8 cellular contexts compared by ENCODE assay signal in the genomic region with DNA sequence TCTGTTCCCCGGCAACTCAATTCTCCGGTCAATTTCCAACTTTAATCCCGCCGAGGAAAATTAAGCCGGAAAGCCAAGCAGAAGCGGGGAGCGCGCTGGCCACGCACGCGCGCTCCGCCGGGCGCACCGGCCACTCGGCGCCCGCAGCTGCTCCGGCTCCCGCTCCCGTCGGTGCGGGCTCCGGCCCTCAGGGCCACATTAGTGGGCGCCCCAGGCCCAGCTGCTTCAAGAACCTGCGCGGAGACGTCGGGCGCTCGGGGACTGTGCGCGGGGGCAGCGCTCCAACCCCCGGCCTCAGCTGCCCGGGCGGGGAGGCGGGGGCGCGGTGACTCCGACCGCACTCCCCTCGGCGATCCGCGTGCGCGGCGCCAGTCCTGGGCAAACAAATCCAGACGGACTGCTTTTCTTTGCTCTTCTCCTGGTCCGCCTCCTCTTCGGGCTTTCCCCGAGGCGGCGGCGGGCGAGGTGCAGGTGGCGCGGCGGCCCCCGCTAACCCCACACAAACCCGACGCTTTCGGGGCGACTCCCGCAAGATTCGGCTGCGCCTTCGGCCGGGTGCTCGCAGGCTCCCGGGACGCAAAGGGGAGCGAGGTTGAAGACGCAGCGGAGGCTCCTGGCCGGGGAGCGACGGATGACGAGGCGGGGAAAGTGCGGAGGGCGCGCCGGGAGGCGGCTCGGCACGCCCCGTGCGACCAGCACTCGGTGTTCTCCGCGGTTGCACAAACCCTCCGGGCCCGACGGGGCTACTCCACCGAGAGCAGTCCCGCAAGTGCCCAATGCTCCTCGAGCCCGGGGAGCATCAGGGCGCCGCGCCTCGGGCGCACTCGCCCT. TPM values are rescaled to one million over a fixed set of nuclear protein-coding genes. Genes with fewer than 3 reads are reported as not detected.
A peak's percentile ranks its signal among the peaks of the same experiment; 100 is the strongest.
DNase-seq lines count a peak whose midpoint lies in the region; ATAC-seq, FAIRE-seq and TF ChIP-seq lines count a peak whose summit lies in the region.
"Not testable (repeated sequence)": the region's sequence is repeated elsewhere in the genome, so short reads cannot be mapped to it uniquely, and the experiment has no call there.

No MANE protein-coding gene starts in this region.

- H3K4me1 ChIP-seq in CD8-positive, alpha-beta memory T cell (ENCODE audit: insufficient read depth, low read length) = not testable (repeated sequence)
- H3K4me1 ChIP-seq in HUES48 (ENCODE audit: control insufficient read depth, insufficient read depth, low read length) (peaks cover 43% of the 10 kb centered on the region), SK-N-SH (ENCODE audit: control insufficient read depth in 1 of 2, insufficient read depth in 2 of 2, low read depth in 1 of 2, low read length in 1 of 2) (peaks cover 11 to 14% of the 10 kb centered on the region in 2 experiments; a peak in 2 of 4 replicates), astrocyte (ENCODE audit: insufficient read depth, low read length) (peaks cover 17% of the 10 kb centered on the region), muscle layer of colon (ENCODE audit: insufficient read depth, low read length) (peaks cover 29% of the 10 kb centered on the region)

- not testable (repeated sequence) for H3K9me2 ChIP-seq in SK-N-SH

- not testable (repeated sequence) for FAIRE-seq in astrocyte (lab: Jason Lieb, UNC)

- H4K20me1 ChIP-seq in SK-N-SH (ENCODE audit: insufficient read depth) = peaks cover 18% of the 10 kb centered on the region; the same call in 1 of the 2 replicates
- peaks cover 27% of the 10 kb centered on the region for H4K20me1 ChIP-seq in astrocyte (ENCODE audit: insufficient read depth, low read length)

- H3K9me3 Mint-ChIP-seq in CD8-positive, alpha-beta memory T cell; astrocyte (ENCODE audit: unreplicated experiment); stimulated activated effector memory CD8-positive, alpha-beta T cell treated with anti-CD3 and anti-CD28 coated beads, Interleukin-12 subunit alpha, Interleukin-12 subunit beta, amount 100 ng/mL, for 72 hours: not testable (repeated sequence)

- H3K79me2 ChIP-seq in SK-N-SH (ENCODE audit: insufficient read depth) (peaks cover 51% of the 10 kb centered on the region), astrocyte (ENCODE audit: insufficient read depth, low read length) (peaks cover 45% of the 10 kb centered on the region)

- TF ChIP-seq CTCF in SK-N-SH (IDR thresholded peaks at IDR 0.05); astrocyte (IDR thresholded peaks at IDR 0.05; ENCODE audit: insufficient read depth, low read depth, low read length): not testable (repeated sequence)

- H3K27me3 ChIP-seq in CD8-positive, alpha-beta memory T cell (ENCODE audit: insufficient read depth, low read length, poor library complexity, severe bottlenecking); SK-N-SH (ENCODE audit: insufficient read depth); astrocyte (ENCODE audit: insufficient read depth, low read length); muscle layer of colon (ENCODE audit: control insufficient read depth in 1 of 2, insufficient read depth in 2 of 2, low read length in 2 of 2): not testable (repeated sequence)
- H3K27me3 ChIP-seq in HUES48 (ENCODE audit: control insufficient read depth, insufficient read depth, low read length) = peaks cover 15% of the 10 kb centered on the region

- POLR2A ChIA-PET in CD8-positive, alpha-beta memory T cell (lab: Charles Lee); SK-N-SH (lab: Yijun Ruan, JAX): not testable (repeated sequence)

- WGBS in SK-N-SH (ENCODE audit: low lambda C conversion rate) = 0% methylated on average over 4 of the region's 107 CpGs

- H3K4me1 Mint-ChIP-seq in CD8-positive, alpha-beta memory T cell = peaks cover 9 to 20% (median 10%) of the 10 kb centered on the region in 3 donors
- H3K4me1 Mint-ChIP-seq in astrocyte (ENCODE audit: low read depth, unreplicated experiment); stimulated activated effector memory CD8-positive, alpha-beta T cell treated with anti-CD3 and anti-CD28 coated beads, Interleukin-12 subunit alpha, Interleukin-12 subunit beta, amount 100 ng/mL, for 72 hours: not testable (repeated sequence)

- H3K9me3 ChIP-seq in CD8-positive, alpha-beta memory T cell (ENCODE audit: low read length); HUES48 (ENCODE audit: control insufficient read depth, insufficient read depth, low read length); SK-N-SH; astrocyte (ENCODE audit: insufficient read depth, low read depth, low read length); muscle layer of colon (ENCODE audit: low read length): not testable (repeated sequence)

- H2AFZ ChIP-seq in SK-N-SH (ENCODE audit: low read depth) (peak overlapping the region; percentile 33; the same call in 1 of the 2 replicates), astrocyte (ENCODE audit: low read depth, low read length) (peak overlapping the region; percentile 44)

- H3K36me3 ChIP-seq in CD8-positive, alpha-beta memory T cell (ENCODE audit: insufficient read depth, low read length); astrocyte (ENCODE audit: insufficient read depth, low read length): not testable (repeated sequence)
- H3K36me3 ChIP-seq in HUES48 (ENCODE audit: control insufficient read depth, insufficient read depth, low read length) (peaks cover 34% of the 10 kb centered on the region), SK-N-SH (replicated peaks in 1 of 2; ENCODE audit: control insufficient read depth in 1 of 2, insufficient read depth in 2 of 2, low read length in 1 of 2) (peaks cover 6 to 11% of the 10 kb centered on the region in 2 experiments), muscle layer of colon (ENCODE audit: insufficient read depth, low read length) (peaks cover 20% of the 10 kb centered on the region)

- TF ChIP-seq EP300 in SK-N-SH (IDR thresholded peaks at IDR 0.05; ENCODE audit: borderline replicate concordance in 1 of 2, low read depth in 1 of 2, low read length in 1 of 2) = not testable (repeated sequence)

- not testable (repeated sequence) for TF ChIP-seq RAD21 in SK-N-SH (IDR thresholded peaks at IDR 0.05; ENCODE audit: low read length)

- peak overlapping the region; percentile 75 for H3K4me2 ChIP-seq in SK-N-SH
- peak overlapping the region; percentile 92 for H3K4me2 ChIP-seq in astrocyte (ENCODE audit: low read length)

- peaks cover 10 to 20% of the 10 kb centered on the region in 2 donors for H3K27me3 Mint-ChIP-seq in CD8-positive, alpha-beta memory T cell
- not testable (repeated sequence) for H3K27me3 Mint-ChIP-seq in astrocyte (ENCODE audit: low read depth, unreplicated experiment)

- not testable (repeated sequence) for H3K4me3 ChIP-seq in CD8-positive, alpha-beta memory T cell (ENCODE audit: low read length)
- H3K4me3 ChIP-seq in HUES48 (ENCODE audit: low read depth, low read length) = peak overlapping the region; percentile 91
- peak overlapping the region; percentile 64 to 73 for H3K4me3 ChIP-seq in SK-N-SH (ENCODE audit: low read depth in 2 of 2, low read length in 1 of 2)
- H3K4me3 ChIP-seq in astrocyte (ENCODE audit: insufficient read depth, low read depth, low read length) = peak overlapping the region; percentile 73
- H3K4me3 ChIP-seq in muscle layer of colon (ENCODE audit: low read depth in 1 of 2, low read length in 2 of 2) = peak overlapping the region; percentile 63 to 81

- peak overlapping the region; percentile 68 for H3K9ac ChIP-seq in HUES48 (ENCODE audit: low read depth, low read length)
- peak overlapping the region; percentile 74 for H3K9ac ChIP-seq in SK-N-SH
- H3K9ac ChIP-seq in astrocyte (ENCODE audit: low read length) = peak overlapping the region; percentile 78
- H3K9ac ChIP-seq in muscle layer of colon (ENCODE audit: low read length) = peak overlapping the region; percentile 57

- not testable (repeated sequence) for H3K27ac ChIP-seq in CD8-positive, alpha-beta memory T cell (ENCODE audit: low read depth, low read length)
- H3K27ac ChIP-seq in HUES48 (ENCODE audit: low read depth, low read length) = peak overlapping the region; percentile 98
- H3K27ac ChIP-seq in SK-N-SH (ENCODE audit: low read depth in 2 of 2, low read length in 1 of 2) = peak overlapping the region; percentile 43 to 54; a peak in 3 of 4 replicates
- peak overlapping the region; percentile 50 for H3K27ac ChIP-seq in astrocyte (ENCODE audit: low read depth, low read length)
- peak overlapping the region; percentile 96 for H3K27ac ChIP-seq in muscle layer of colon (ENCODE audit: low read depth, low read length)

- peak overlapping the region in 6 of 7 donors; percentile 86 to 95 (median 91) for H3K4me3 Mint-ChIP-seq in CD8-positive, alpha-beta memory T cell
- peak overlapping the region; percentile 98 for H3K4me3 Mint-ChIP-seq in astrocyte (ENCODE audit: unreplicated experiment)
- not testable (repeated sequence) for H3K4me3 Mint-ChIP-seq in stimulated activated effector memory CD8-positive, alpha-beta T cell treated with anti-CD3 and anti-CD28 coated beads, Interleukin-12 subunit alpha, Interleukin-12 subunit beta, amount 100 ng/mL, for 72 hours

- not testable (repeated sequence) for H3F3A ChIP-seq in SK-N-SH (replicated peaks; ENCODE audit: insufficient read depth)

- H3K36me3 Mint-ChIP-seq in CD8-positive, alpha-beta memory T cell; astrocyte (ENCODE audit: low read depth, unreplicated experiment); stimulated activated effector memory CD8-positive, alpha-beta T cell treated with anti-CD3 and anti-CD28 coated beads, Interleukin-12 subunit alpha, Interleukin-12 subunit beta, amount 100 ng/mL, for 72 hours: not testable (repeated sequence)

- DNase-seq in CD8-positive, alpha-beta memory T cell = peak in 2 of 5 donors; percentile 11 to 19
- DNase-seq in SK-N-SH = peak; percentile 54
- peak; percentile 36 for DNase-seq in astrocyte (ENCODE audit: low read depth)
- DNase-seq in glomerular visceral epithelial cell (ENCODE audit: extremely low spot score) = peak; percentile 36
- DNase-seq in stimulated activated effector memory CD8-positive, alpha-beta T cell treated with anti-CD3 and anti-CD28 coated beads, Interleukin-12 subunit alpha, Interleukin-12 subunit beta, amount 100 ng/mL, for 72 hours (ENCODE audit: low spot score in 2 of 2) = peak in 1 of 2 donors; percentile 10

- peak overlapping the region in 2 of 8 donors; percentile 29 to 38 for H3K27ac Mint-ChIP-seq in CD8-positive, alpha-beta memory T cell
- not testable (repeated sequence) for H3K27ac Mint-ChIP-seq in astrocyte (ENCODE audit: unreplicated experiment)
- H3K27ac Mint-ChIP-seq in stimulated activated effector memory CD8-positive, alpha-beta T cell treated with anti-CD3 and anti-CD28 coated beads, Interleukin-12 subunit alpha, Interleukin-12 subunit beta, amount 100 ng/mL, for 72 hours = peak overlapping the region; percentile 48

- peak; percentile 19 for ATAC-seq in GM21526 (IDR thresholded peaks at IDR 0.05; ENCODE audit: low FRiP score, unreplicated experiment)
- peak; percentile 25 for ATAC-seq in stimulated activated effector memory CD8-positive, alpha-beta T cell treated with anti-CD3 and anti-CD28 coated beads, Interleukin-12 subunit alpha, Interleukin-12 subunit beta, amount 100 ng/mL, for 72 hours

- CTCF ChIA-PET in CD8-positive, alpha-beta memory T cell (lab: Charles Lee) = not testable (repeated sequence)
- CTCF ChIA-PET in SK-N-SH (lab: Yijun Ruan, JAX) = interaction anchor here (1.0 to 2.8 kb wide), 4 partner anchors 10 to 918 kb away, joined by 3 to 15 read pairs (median 6); no protein-coding TSS in a partner anchor

RNA-seq across cellular contexts. Expression of gene TLE1, which starts 0.9 kb away (rescaled TPM):
- under 1 TPM; 0.13 to 0.33 TPM for total RNA-seq in CD8-positive, alpha-beta memory T cell
- 25.1 TPM for polyA plus RNA-seq in CD8-positive, alpha-beta memory T cell
- 33.0 and 34.8 TPM in 2 replicates for polyA plus RNA-seq in SK-N-SH (2012; rRNA removed)
- polyA plus RNA-seq in SK-N-SH (2012; cell fraction: cytosol; rRNA removed) = 24.3 and 29.9 TPM in 2 replicates
- 24.9 and 32.3 TPM in 2 replicates for polyA plus RNA-seq in SK-N-SH (2012; cell fraction: nucleus; rRNA removed)
- 23.6 and 29.6 TPM in 2 replicates for total RNA-seq in astrocyte

Comparison
In these comparisons a context has a peak if more than half of its experiments do, and no peak if none do; other contexts are left out.
1. RNA of gene TLE1, which starts 0.9 kb away (total RNA-seq): 23.6 to 29.6 TPM in astrocyte; 0.13 to 0.33 TPM in CD8-positive, alpha-beta memory T cell; every median in the first group is over 10 times any median in the second.
2. Peak in every context shown above with its lines, with median percentiles within 50 percentile points of each other: H3K9ac ChIP-seq.